ENCODE assay signal across 2 cellular contexts in genomic region chr2:241199286-241199685, GRCh38.
A peak's percentile ranks its signal among the peaks of the same experiment; 100 is the strongest.
TF ChIP-seq lines count a peak whose summit lies in the region.

No MANE protein-coding gene starts in this region.

TF ChIP-seq in HEK293, 187 proteins besides CTCF, POLR2A, EP300 and RAD21:
- TF ChIP-seq ZIC2 (tag by site-specific recombination; IDR thresholded peaks at IDR 0.05) = peak; percentile 44; the same call in 1 of the 2 replicates
- TF ChIP-seq KLF10 (tag by site-specific recombination; IDR thresholded peaks at IDR 0.05) = no peak
- TF ChIP-seq GLIS1 (tag by site-specific recombination; IDR thresholded peaks at IDR 0.05) = 0 out of 2 replicates have a peak, but pooled peaks have one; percentile 8

TF ChIP-seq in K562, 482 proteins besides CTCF, POLR2A, EP300 and RAD21:
- no peak for TF ChIP-seq TAF1 (IDR thresholded peaks at IDR 0.05; ENCODE audit: control insufficient read depth, extremely low read depth, insufficient read depth, low read length, severe bottlenecking)
- TF ChIP-seq RUNX1 (IDR thresholded peaks at IDR 0.05; ENCODE audit: low read depth) = no peak
- no peak for TF ChIP-seq FOXJ3 (CRISPR knock-in tag; IDR thresholded peaks at IDR 0.05)
- TF ChIP-seq, protein P1, sequence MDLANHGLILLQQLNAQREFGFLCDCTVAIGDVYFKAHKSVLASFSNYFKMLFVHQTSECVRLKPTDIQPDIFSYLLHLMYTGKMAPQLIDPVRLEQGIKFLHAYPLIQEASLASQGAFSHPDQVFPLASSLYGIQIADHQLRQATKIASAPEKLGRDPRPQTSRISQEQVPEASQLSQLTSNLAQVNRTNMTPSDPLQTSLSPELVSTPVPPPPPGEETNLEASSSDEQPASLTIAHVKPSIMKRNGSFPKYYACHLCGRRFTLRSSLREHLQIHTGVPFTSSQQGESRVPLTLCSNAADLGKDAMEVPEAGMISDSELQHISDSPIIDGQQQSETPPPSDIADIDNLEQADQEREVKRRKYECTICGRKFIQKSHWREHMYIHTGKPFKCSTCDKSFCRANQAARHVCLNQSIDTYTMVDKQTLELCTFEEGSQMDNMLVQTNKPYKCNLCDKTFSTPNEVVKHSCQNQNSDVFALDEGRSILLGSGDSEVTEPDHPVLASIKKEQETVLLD (IDR thresholded peaks at IDR 0.05) = no peak
- no peak for TF ChIP-seq MEF2D (tag; conservative IDR thresholded peaks at IDR 0.05; ENCODE audit: low read depth)
- TF ChIP-seq ZNF764 (CRISPR knock-in tag; IDR thresholded peaks at IDR 0.05; ENCODE audit: low read depth) = no peak
- TF ChIP-seq CEBPG (CRISPR knock-in tag; IDR thresholded peaks at IDR 0.05) = no peak
- TF ChIP-seq CEBPG (tag; conservative IDR thresholded peaks at IDR 0.05 in 1 of 2, IDR thresholded peaks at IDR 0.05 in 1 of 2) = no peak
- TF ChIP-seq RFX7 (CRISPR knock-in tag; IDR thresholded peaks at IDR 0.05) = no peak
- TF ChIP-seq PML (IDR thresholded peaks at IDR 0.05; ENCODE audit: low read length) = no peak
- TF ChIP-seq ZC3H4 (CRISPR knock-in tag; IDR thresholded peaks at IDR 0.05; ENCODE audit: borderline replicate concordance) = no peak
- TF ChIP-seq SMAD3 (CRISPR knock-in tag; conservative IDR thresholded peaks at IDR 0.05) = no peak
- TF ChIP-seq NCOA6 (IDR thresholded peaks at IDR 0.05) = no peak
- TF ChIP-seq, protein P2, sequence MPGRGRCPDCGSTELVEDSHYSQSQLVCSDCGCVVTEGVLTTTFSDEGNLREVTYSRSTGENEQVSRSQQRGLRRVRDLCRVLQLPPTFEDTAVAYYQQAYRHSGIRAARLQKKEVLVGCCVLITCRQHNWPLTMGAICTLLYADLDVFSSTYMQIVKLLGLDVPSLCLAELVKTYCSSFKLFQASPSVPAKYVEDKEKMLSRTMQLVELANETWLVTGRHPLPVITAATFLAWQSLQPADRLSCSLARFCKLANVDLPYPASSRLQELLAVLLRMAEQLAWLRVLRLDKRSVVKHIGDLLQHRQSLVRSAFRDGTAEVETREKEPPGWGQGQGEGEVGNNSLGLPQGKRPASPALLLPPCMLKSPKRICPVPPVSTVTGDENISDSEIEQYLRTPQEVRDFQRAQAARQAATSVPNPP (IDR thresholded peaks at IDR 0.05; ENCODE audit: borderline replicate concordance, insufficient read depth, insufficient read length) = no peak
- TF ChIP-seq MYBL2 (IDR thresholded peaks at IDR 0.05; ENCODE audit: low read depth) = no peak
- TF ChIP-seq MYBL2 (CRISPR knock-in tag; IDR thresholded peaks at IDR 0.05; ENCODE audit: borderline replicate concordance) = no peak
- TF ChIP-seq CREBBP (IDR thresholded peaks at IDR 0.05; ENCODE audit: low read depth, low read length) = no peak
- TF ChIP-seq ZNF75A (CRISPR knock-in tag; IDR thresholded peaks at IDR 0.05) = no peak
- TF ChIP-seq ETS1 (conservative IDR thresholded peaks at IDR 0.05; ENCODE audit: control insufficient read depth, low read depth, low read length) = no peak
